ENCODE assay signal across 16 cellular contexts in genomic region chr17:48563385-48563838, GRCh38. TPM values are rescaled to one million over a fixed set of nuclear protein-coding genes. Genes with fewer than 3 reads are reported as not detected.
DNase-seq lines count a peak whose midpoint lies in the region; ATAC-seq and TF ChIP-seq lines count a peak whose summit lies in the region.
"Had no signal": no experiment of that assay in that cellular context is flagged by ENCODE, and none has a peak within 500 bp of the region (broad histone marks: within the 10 kb centered on the region; RNA-seq: fewer than 3 reads in every experiment).

No MANE protein-coding gene starts in this region.

- no peak overlapping the region for H3K27ac Mint-ChIP-seq in MCF 10A (ENCODE audit: low read depth, unreplicated experiment)
- peak overlapping the region; percentile 88 to 100 (median 99) for H3K27ac Mint-ChIP-seq in nephron
- H3K27ac Mint-ChIP-seq: activated CD8-positive, alpha-beta T cell treated with anti-CD3 and anti-CD28 coated beads, Interleukin-2, amount 10 ng/mL, durations not matched to agents 7 days and 5 days; T-helper 1 cell treated with Interleukin-12 subunit alpha and Interleukin-12 subunit beta and Interleukin-4 antibody, amounts not matched to agents 30 μg/mL and 1 μg/mL, for 36 hours had no signal

- DNase-seq in breast epithelium (ENCODE audit: low spot score in 2 of 2) (no peak), MCF 10A (ENCODE audit: unreplicated experiment) (no peak), coronary artery (ENCODE audit: low spot score) (no peak), upper lobe of left lung (no peak), NCI-H2171 treated with DMSO at 0.1 percent for 48 hours (lab: John Stamatoyannopoulos, UW) (no peak), islet precursor cell (no peak)
- DNase-seq in stimulated activated CD8-positive, alpha-beta memory T cell treated with anti-CD3 and anti-CD28 coated beads, Interleukin-4, amount 100 ng/mL, for 48 hours, result no peak
- DNase-seq: activated CD8-positive, alpha-beta T cell treated with anti-CD3 and anti-CD28 coated beads, Interleukin-2, amount 10 ng/mL, durations not matched to agents 7 days and 5 days; activated naive CD4-positive, alpha-beta T cell; DMS153; NCI-H1930; OCI-M1 had no signal

- H3K36me3 Mint-ChIP-seq in MCF 10A (ENCODE audit: insufficient read depth, unreplicated experiment) (no peaks in the 10 kb centered on the region), nephron (ENCODE audit: low read depth) (no peaks in the 10 kb centered on the region)

- CTCF ChIA-PET in MCF 10A (lab: Yijun Ruan, JAX), result no interaction called here

- peak overlapping the region in 2 of 3 donors; percentile 55 to 81 for H3K4me3 ChIP-seq in breast epithelium
- peak overlapping the region; percentile 74 for H3K4me3 ChIP-seq in coronary artery
- H3K4me3 ChIP-seq in upper lobe of left lung, result peak overlapping the region in 2 of 4 donors; percentile 23 to 30
- H3K4me3 ChIP-seq: lung had no signal

- H3K4me1 Mint-ChIP-seq in MCF 10A (ENCODE audit: insufficient read depth, unreplicated experiment), result no peaks in the 10 kb centered on the region
- H3K4me1 Mint-ChIP-seq in nephron, result peaks cover 54% of the 10 kb centered on the region

- H3K4me1 ChIP-seq in breast epithelium, result peaks cover 0 to 3% of the 10 kb centered on the region in 2 donors
- peaks cover 9 to 17% (median 13%) of the 10 kb centered on the region in 4 donors for H3K4me1 ChIP-seq in upper lobe of left lung

- WGBS in upper lobe of left lung, 2 donors, result 63 to 74% methylated on average over 5 to 6 of the region's 6 CpGs

- TF ChIP-seq CTCF in breast epithelium (IDR thresholded peaks at IDR 0.05) (no peak), MCF 10A (IDR thresholded peaks at IDR 0.05; ENCODE audit: unreplicated experiment) (no peak), coronary artery (IDR thresholded peaks at IDR 0.05) (no peak), nephron (IDR thresholded peaks at IDR 0.05; ENCODE audit: unreplicated experiment in 3 of 3) (no peak), upper lobe of left lung (IDR thresholded peaks at IDR 0.05) (no peak)

- H3K9me3 Mint-ChIP-seq in MCF 10A (ENCODE audit: unreplicated experiment) (no peaks in the 10 kb centered on the region), nephron (no peaks in the 10 kb centered on the region)
- H3K9me3 Mint-ChIP-seq: T-helper 1 cell treated with Interleukin-12 subunit alpha and Interleukin-12 subunit beta and Interleukin-4 antibody, amounts not matched to agents 30 μg/mL and 1 μg/mL, for 36 hours had no signal

- TF ChIP-seq POLR2A in breast epithelium (IDR thresholded peaks at IDR 0.05) (no peak), upper lobe of left lung (IDR thresholded peaks at IDR 0.05) (no peak)

- H3K27me3 ChIP-seq in breast epithelium (peaks cover 0 to 15% of the 10 kb centered on the region in 2 donors), upper lobe of left lung (peaks cover 0 to 17% (median 4%) of the 10 kb centered on the region in 4 donors)

- H3K4me3 Mint-ChIP-seq in MCF 10A (ENCODE audit: unreplicated experiment) (no peak overlapping the region), nephron (peak overlapping the region; percentile 76 to 82 (median 82))
- H3K4me3 Mint-ChIP-seq: activated CD8-positive, alpha-beta T cell treated with anti-CD3 and anti-CD28 coated beads, Interleukin-2, amount 10 ng/mL, durations not matched to agents 7 days and 5 days; T-helper 1 cell treated with Interleukin-12 subunit alpha and Interleukin-12 subunit beta and Interleukin-4 antibody, amounts not matched to agents 30 μg/mL and 1 μg/mL, for 36 hours had no signal

- intact Hi-C loops in breast epithelium (cut with DNase I; ENCODE audit: low total_unique reads) (no loop called here), MCF 10A (cut with micrococcal nuclease) (no loop called here)

- ATAC-seq in upper lobe of left lung (ENCODE audit: low FRiP score in 2 of 2), result no peak
- ATAC-seq: activated CD8-positive, alpha-beta T cell treated with anti-CD3 and anti-CD28 coated beads, Interleukin-2, amount 10 ng/mL, durations not matched to agents 7 days and 5 days had no signal

- H3K36me3 ChIP-seq in breast epithelium (no peaks in the 10 kb centered on the region), upper lobe of left lung (no peaks in the 10 kb centered on the region)
- H3K36me3 ChIP-seq: tibial nerve had no signal

- no TSS peak for BruUV-seq in MCF 10A (replicated peaks; lab: Mats Ljungman, UMichigan)

- no peaks in the 10 kb centered on the region for H3K9me3 ChIP-seq in breast epithelium
- H3K9me3 ChIP-seq in upper lobe of left lung, result no peaks in the 10 kb centered on the region
- H3K9me3 ChIP-seq: tibial nerve had no signal

- H3K27ac ChIP-seq in breast epithelium (peak overlapping the region; percentile 58 to 92), coronary artery (peak overlapping the region in 1 of 2 donors; percentile 60), upper lobe of left lung (peak overlapping the region; percentile 56 to 83 (median 64))

- no peak for TF ChIP-seq EP300 in upper lobe of left lung (IDR thresholded peaks at IDR 0.05)

- POLR2A ChIA-PET in MCF 10A (lab: Yijun Ruan, JAX), result no interaction called here

- H3K27me3 Mint-ChIP-seq in MCF 10A (ENCODE audit: insufficient read depth, unreplicated experiment) (peaks cover 9% of the 10 kb centered on the region), nephron (ENCODE audit: low read depth) (peaks cover 17% of the 10 kb centered on the region)

RNA-seq across cellular contexts. Expression of gene HOXB4, which starts 14.7 kb away (rescaled TPM):
- 1 to 10 TPM; 2.2 to 7.5 (median 2.3) TPM for total RNA-seq in breast epithelium
- total RNA-seq in MCF 10A (2022), result 0.21 and 0.44 TPM in 2 replicates
- total RNA-seq in upper lobe of left lung, result 1 to 10 TPM in 4 of 6 donors, under 1 TPM in 2; 0.61 to 5.6 (median 2.0) TPM

RNA-seq across cellular contexts. Expression of gene HOXB2, which starts 18.5 kb away (rescaled TPM):
- total RNA-seq in breast epithelium, result 10 to 100 TPM; 13.6 to 36.4 (median 19.6) TPM
- 3.0 and 4.8 TPM in 2 replicates for total RNA-seq in MCF 10A (2022)
- total RNA-seq in upper lobe of left lung, result 10 to 100 TPM in 2 of 6 donors, 1 to 10 TPM in 4; 1.4 to 16.1 (median 7.4) TPM

RNA-seq across cellular contexts. Expression of gene HOXB3, which starts 26.6 kb away (rescaled TPM):
- total RNA-seq in breast epithelium (10 to 100 TPM; 13.8 to 36.7 (median 14.4) TPM), MCF 10A (2022) (0.79 and 0.88 TPM in 2 replicates), upper lobe of left lung (10 to 100 TPM in 2 of 6 donors, 1 to 10 TPM in 4; 2.9 to 12.6 (median 7.9) TPM)

RNA-seq across cellular contexts. Expression of gene HOXB5, which starts 30.2 kb away (rescaled TPM):
- total RNA-seq in breast epithelium (1 to 10 TPM in 2 of 3 donors, under 1 TPM in 1; 0.44 to 2.0 (median 1.4) TPM), MCF 10A (2022) (not detected in 2 replicates), upper lobe of left lung (1 to 10 TPM in 4 of 6 donors, under 1 TPM in 2; 0.39 to 5.0 (median 1.5) TPM)
- total RNA-seq: activated CD8-positive, alpha-beta T cell treated with anti-CD3 and anti-CD28 coated beads, Interleukin-2, amount 10 ng/mL, durations not matched to agents 7 days and 5 days had no signal

RNA-seq across cellular contexts. Expression of gene HOXB1, which starts 32.6 kb away (rescaled TPM):
- total RNA-seq in breast epithelium (not detected), MCF 10A (2022) (not detected in 2 replicates), upper lobe of left lung (not detected)
- total RNA-seq: activated CD8-positive, alpha-beta T cell treated with anti-CD3 and anti-CD28 coated beads, Interleukin-2, amount 10 ng/mL, durations not matched to agents 7 days and 5 days; lung; tibial nerve had no signal
